28 cellular contexts compared by ENCODE assay signal in genomic region chr3:131077904-131078303, GRCh38.
"Had no signal": no experiment of that assay in that cellular context is flagged by ENCODE, and none has a peak within 500 bp of the region (broad histone marks: within the 10 kb centered on the region; RNA-seq: fewer than 3 reads in every experiment).

No MANE protein-coding gene starts in this region.

- H3K36me3 Mint-ChIP-seq: activated naive CD8-positive, alpha-beta T cell treated with anti-CD3 and anti-CD28 coated beads, Interleukin-2, amount 10 ng/mL, durations not matched to agents 7 days and 5 days; mesothelial cell of epicardium had no signal

- H3K4me3 Mint-ChIP-seq: activated CD4-positive, alpha-beta T cell treated with anti-CD3 and anti-CD28 coated beads, Interleukin-2, amount 10 ng/mL, durations not matched to agents 7 days and 5 days; activated CD8-positive, alpha-beta T cell treated with anti-CD3 and anti-CD28 coated beads, Interleukin-2, amount 10 ng/mL, durations not matched to agents 7 days and 5 days; activated naive CD8-positive, alpha-beta T cell treated with anti-CD3 and anti-CD28 coated beads, Interleukin-2, amount 10 ng/mL, durations not matched to agents 7 days and 5 days; activated T-cell treated with anti-CD3 and anti-CD28 coated beads, Interleukin-2, amount 50 U/mL, for 24 hours; effector memory CD8-positive, alpha-beta T cell; mesothelial cell of epicardium; nephron; T-helper 1 cell treated with Interleukin-12 subunit alpha and Interleukin-12 subunit beta and Interleukin-4 antibody, amounts not matched to agents 30 μg/mL and 1 μg/mL, for 36 hours had no signal

- H3K9me3 ChIP-seq: tibial nerve had no signal

- H3K4me3 ChIP-seq: cardiac muscle cell, lung, tibial nerve had no signal

- H3K9me3 Mint-ChIP-seq: activated CD4-positive, alpha-beta T cell treated with anti-CD3 and anti-CD28 coated beads, Interleukin-2, amount 10 ng/mL, durations not matched to agents 7 days and 5 days; activated naive CD8-positive, alpha-beta T cell treated with anti-CD3 and anti-CD28 coated beads, Interleukin-2, amount 10 ng/mL, durations not matched to agents 7 days and 5 days; activated T-cell treated with anti-CD3 and anti-CD28 coated beads, Interleukin-2, amount 50 U/mL, for 24 hours; activated T-helper 2 cell treated with anti-CD3 and anti-CD28 coated beads, Interferon-gamma antibody, Interleukin-2, Interleukin-4, amounts not matched to agents 10 μg/mL and 5 μg/mL and 100 μg/mL, durations not matched to agents 14 hours and 24 hours and 36 hours; effector memory CD8-positive, alpha-beta T cell; mesothelial cell of epicardium; nephron; T-helper 1 cell treated with Interleukin-12 subunit alpha and Interleukin-12 subunit beta and Interleukin-4 antibody, amounts not matched to agents 30 μg/mL and 1 μg/mL, for 36 hours had no signal

- H3K27ac Mint-ChIP-seq: activated CD4-positive, alpha-beta T cell treated with anti-CD3 and anti-CD28 coated beads, Interleukin-2, amount 10 ng/mL, durations not matched to agents 7 days and 5 days; activated CD8-positive, alpha-beta T cell treated with anti-CD3 and anti-CD28 coated beads, Interleukin-2, amount 10 ng/mL, durations not matched to agents 7 days and 5 days; activated naive CD8-positive, alpha-beta T cell treated with anti-CD3 and anti-CD28 coated beads, Interleukin-2, amount 10 ng/mL, durations not matched to agents 7 days and 5 days; activated T-cell treated with anti-CD3 and anti-CD28 coated beads, Interleukin-2, amount 50 U/mL, for 24 hours; activated T-helper 2 cell treated with anti-CD3 and anti-CD28 coated beads, Interferon-gamma antibody, Interleukin-2, Interleukin-4, amounts not matched to agents 10 μg/mL and 5 μg/mL and 100 μg/mL, durations not matched to agents 14 hours and 24 hours and 36 hours; effector memory CD8-positive, alpha-beta T cell; mesothelial cell of epicardium; nephron; T-helper 1 cell treated with Interleukin-12 subunit alpha and Interleukin-12 subunit beta and Interleukin-4 antibody, amounts not matched to agents 30 μg/mL and 1 μg/mL, for 36 hours had no signal

- ATAC-seq: activated CD4-positive, CD25-positive, alpha-beta regulatory T cell treated with anti-CD3 and anti-CD28 coated beads, Interleukin-2, amount 50 U/mL, for 24 hours; activated CD8-positive, alpha-beta T cell treated with anti-CD3 and anti-CD28 coated beads, Interleukin-2, amount 10 ng/mL, durations not matched to agents 7 days and 5 days; effector memory CD8-positive, alpha-beta T cell; left colon had no signal

- H3K4me1 Mint-ChIP-seq: activated CD4-positive, alpha-beta T cell treated with anti-CD3 and anti-CD28 coated beads, Interleukin-2, amount 10 ng/mL, durations not matched to agents 7 days and 5 days; mesothelial cell of epicardium had no signal

- H3K27me3 Mint-ChIP-seq: activated CD4-positive, alpha-beta T cell treated with anti-CD3 and anti-CD28 coated beads, Interleukin-2, amount 10 ng/mL, durations not matched to agents 7 days and 5 days; activated naive CD8-positive, alpha-beta T cell treated with anti-CD3 and anti-CD28 coated beads, Interleukin-2, amount 10 ng/mL, durations not matched to agents 7 days and 5 days; activated T-cell treated with anti-CD3 and anti-CD28 coated beads, Interleukin-2, amount 50 U/mL, for 24 hours; effector memory CD8-positive, alpha-beta T cell had no signal

- DNase-seq: activated CD4-positive, alpha-beta T cell treated with anti-CD3 and anti-CD28 coated beads, Interleukin-2, amount 10 ng/mL, durations not matched to agents 7 days and 5 days; activated CD8-positive, alpha-beta T cell treated with anti-CD3 and anti-CD28 coated beads, Interleukin-2, amount 10 ng/mL, durations not matched to agents 7 days and 5 days; activated naive CD4-positive, alpha-beta T cell treated with Interleukin-2 at 50 U/mL for 16 hours; activated naive CD8-positive, alpha-beta T cell treated with anti-CD3 and anti-CD28 coated beads, Interleukin-2, amount 10 ng/mL, durations not matched to agents 7 days and 5 days; activated T-cell treated with anti-CD3 and anti-CD28 coated beads, Interleukin-2, amount 50 U/mL, for 24 hours; amygdala; dermis blood vessel endothelial cell; effector memory CD8-positive, alpha-beta T cell; foreskin fibroblast; glutamatergic neuron; hippocampal formation; islet precursor cell; left colon; occipital lobe; posterior cingulate gyrus; retina; stimulated activated CD8-positive, alpha-beta memory T cell treated with anti-CD3 and anti-CD28 coated beads, Interleukin-4, amount 100 ng/mL, for 48 hours; stimulated activated naive CD4-positive, alpha-beta T cell treated with Interleukin-2 at 50 U/mL for 16 hours; substantia nigra had no signal

- H3K36me3 ChIP-seq: cardiac muscle cell, tibial nerve had no signal

- H3K27ac ChIP-seq: cardiac muscle cell, epithelial cell of prostate, tibial nerve had no signal

- H3K27me3 ChIP-seq: cardiac muscle cell, tibial nerve had no signal
